ENCODE assay signal across 9 cellular contexts in the genomic region with DNA sequence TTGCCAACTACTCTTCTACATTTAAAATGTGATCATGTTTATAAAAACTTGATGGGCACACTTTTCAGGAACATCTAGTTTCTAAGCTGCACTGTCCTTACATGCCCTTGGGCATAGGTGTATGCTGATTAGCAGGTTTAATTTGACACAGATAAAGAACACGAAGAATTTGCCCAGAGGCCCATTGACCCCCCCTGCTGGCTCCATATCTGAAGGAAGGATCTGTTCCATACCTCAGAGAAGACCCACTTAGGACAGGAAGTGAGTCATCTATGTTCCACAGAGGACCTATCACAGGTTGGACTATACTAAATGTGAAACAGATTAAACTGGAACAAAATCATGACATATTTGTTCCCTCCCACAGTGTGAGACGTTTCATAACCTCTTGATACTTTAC.
DNase-seq lines count a peak whose midpoint lies in the region; ATAC-seq, FAIRE-seq and TF ChIP-seq lines count a peak whose summit lies in the region.
"Had no signal": no experiment of that assay in that cellular context is flagged by ENCODE, and none has a peak within 500 bp of the region (broad histone marks: within the 10 kb centered on the region; RNA-seq: fewer than 3 reads in every experiment).

No MANE protein-coding gene starts in this region.

- no peak overlapping the region for H3K23ac ChIP-seq in trophoblast cell (ENCODE audit: low read length)

- no peak overlapping the region for H2AFZ ChIP-seq in trophoblast cell (ENCODE audit: insufficient read depth, low read length, poor library complexity)

- H3K4ac ChIP-seq in trophoblast cell (ENCODE audit: low read depth, low read length): no peak overlapping the region

- H3K79me1 ChIP-seq in trophoblast cell (ENCODE audit: low read length): no peaks in the 10 kb centered on the region

- H3K36me3 ChIP-seq in trophoblast cell (ENCODE audit: control insufficient read depth in 1 of 2, insufficient read depth in 2 of 2, low read length in 2 of 2): no peaks in the 10 kb centered on the region
- H3K36me3 ChIP-seq: BLaER1 had no signal

- no peak overlapping the region for H4K12ac ChIP-seq in trophoblast cell (ENCODE audit: low read depth, low read length)

- H2BK12ac ChIP-seq in trophoblast cell (ENCODE audit: low read length): no peak overlapping the region

- no peak for FAIRE-seq in D721Med (lab: Jason Lieb, UNC)

- H2BK5ac ChIP-seq in trophoblast cell (ENCODE audit: low read depth, low read length, poor library complexity): no peak overlapping the region

- H3K27ac ChIP-seq in trophoblast cell (ENCODE audit: low read depth, low read length): no peak overlapping the region
- H3K27ac ChIP-seq: BLaER1 had no signal

- DNase-seq in NK-92 treated with Interleukin-12 subunit alpha and Interleukin-12 subunit beta, amount 100 ng/mL, for 24 hours (lab: John Stamatoyannopoulos, UW): peak; percentile 15
- DNase-seq in NK-92 (lab: John Stamatoyannopoulos, UW; ENCODE audit: unreplicated experiment) (no peak), T-helper 1 cell (peak in 4 of 5 donors; percentile 22 to 83 (median 32)), astrocyte of the hippocampus (ENCODE audit: low read depth, low spot score) (peak; percentile 25), trophoblast cell (peak; percentile 95 to 99), inferior parietal cortex (ENCODE audit: extremely low spot score) (no peak), D721Med (ENCODE audit: insufficient read length, low spot score) (no peak)

- no CpG with 5 or more reads among the region's 2 CpGs for WGBS in trophoblast cell (ENCODE audit: extremely low coverage, insufficient coverage, insufficient read length)

- no peak overlapping the region for H3K9ac ChIP-seq in trophoblast cell (ENCODE audit: low read length)
- H3K9ac ChIP-seq: BLaER1 had no signal

- no peaks in the 10 kb centered on the region for H3K27me3 ChIP-seq in trophoblast cell (ENCODE audit: insufficient read depth, low read length)
- H3K27me3 ChIP-seq: BLaER1 had no signal

- H3K4me2 ChIP-seq in trophoblast cell (ENCODE audit: low read length): no peak overlapping the region
- H3K4me2 ChIP-seq: BLaER1 had no signal

- H2BK120ac ChIP-seq in trophoblast cell (ENCODE audit: insufficient read depth, low read length, poor library complexity): no peak overlapping the region

- H3K4me1 ChIP-seq in trophoblast cell (ENCODE audit: control insufficient read depth in 1 of 2, insufficient read depth in 2 of 2, low read length in 2 of 2): peaks cover 4 to 11% of the 10 kb centered on the region in 2 experiments

- no peak overlapping the region for H3K14ac ChIP-seq in trophoblast cell (ENCODE audit: low read length)

- no peak overlapping the region for H4K91ac ChIP-seq in trophoblast cell (ENCODE audit: low read depth, low read length)

- ATAC-seq in GM19324 (IDR thresholded peaks at IDR 0.05; ENCODE audit: low FRiP score, unreplicated experiment): no peak

- no peaks in the 10 kb centered on the region for H3K79me2 ChIP-seq in trophoblast cell (ENCODE audit: control insufficient read depth, insufficient read depth, low read length, poor library complexity)

- H3K18ac ChIP-seq in trophoblast cell (ENCODE audit: low read length): no peak overlapping the region

- H2AK5ac ChIP-seq in trophoblast cell (ENCODE audit: low read length): no peak overlapping the region

- no peak overlapping the region for H3K4me3 ChIP-seq in trophoblast cell (ENCODE audit: low read depth, low read length)
- H3K4me3 ChIP-seq: BLaER1 had no signal

- TF ChIP-seq CTCF in D721Med (IDR thresholded peaks at IDR 0.05; ENCODE audit: insufficient read depth, missing control alignments): no peak

- no peak overlapping the region for H4K8ac ChIP-seq in trophoblast cell (ENCODE audit: low read depth, low read length)

- no peaks in the 10 kb centered on the region for H3K9me3 ChIP-seq in trophoblast cell (ENCODE audit: insufficient read depth, low read depth, low read length)
- H3K9me3 ChIP-seq: BLaER1 had no signal

Comparison
In these comparisons a context has a peak if more than half of its experiments do, and no peak if none do; other contexts are left out.
1. DNase-seq: peak in NK-92 treated with Interleukin-12 subunit alpha and Interleukin-12 subunit beta, amount 100 ng/mL, for 24 hours (single experiment), T-helper 1 cell (4 of 5), astrocyte of the hippocampus (single experiment) and trophoblast cell (2 of 2); none in NK-92 (single experiment), inferior parietal cortex (single experiment) and D721Med (single experiment).